13 cellular contexts compared by ENCODE assay signal in genomic region chr17:77808663-77809425, GRCh38.
DNase-seq lines count a peak whose midpoint lies in the region; ATAC-seq, FAIRE-seq and TF ChIP-seq lines count a peak whose summit lies in the region.
"Had no signal": no experiment of that assay in that cellular context is flagged by ENCODE, and none has a peak within 500 bp of the region (broad histone marks: within the 10 kb centered on the region; RNA-seq: fewer than 3 reads in every experiment).

No MANE protein-coding gene starts in this region.

- no peaks in the 10 kb centered on the region; the same call in none of the 2 replicates for H3K9me3 ChIP-seq in K562 (replicated peaks; ENCODE audit: control insufficient read depth, insufficient read depth, low read depth, low read length)
- no peaks in the 10 kb centered on the region for H3K9me3 ChIP-seq in right lobe of liver

- H3K4me3 ChIP-seq in K562 (no peak overlapping the region), right lobe of liver (no peak overlapping the region)

- no peak overlapping the region for H3K9ac ChIP-seq in K562 (ENCODE audit: insufficient read depth in 1 of 2, low read depth in 2 of 2, low read length in 2 of 2)

- no peak for TF ChIP-seq POLR2A in K562 (conservative IDR thresholded peaks at IDR 0.05)
- no peak for TF ChIP-seq POLR2A in right lobe of liver (IDR thresholded peaks at IDR 0.05)
- TF ChIP-seq POLR2A in erythroblast (IDR thresholded peaks at IDR 0.05; ENCODE audit: low read length) = no peak

- TF ChIP-seq EP300 in K562 (IDR thresholded peaks at IDR 0.05; ENCODE audit: low read length) = no peak

- no peak for TF ChIP-seq RAD21 in K562 (CRISPR knock-in tag; conservative IDR thresholded peaks at IDR 0.05 in 1 of 2, IDR thresholded peaks at IDR 0.05 in 1 of 2)

- no peak overlapping the region for H3K27ac ChIP-seq in K562 (ENCODE audit: extremely low read depth, low read depth, low read length)
- no peak overlapping the region for H3K27ac ChIP-seq in right lobe of liver

- 0 out of 2 replicates have a peak, but pooled peaks cover 3% of the 10 kb centered on the region for H4K20me1 ChIP-seq in K562 (replicated peaks; ENCODE audit: control insufficient read depth, insufficient read depth, low read length)

- H3K4me2 ChIP-seq in K562 (ENCODE audit: insufficient read depth, low read length) = no peak overlapping the region

- no TSS peak for BruUV-seq in K562 (replicated peaks; lab: Mats Ljungman, UMichigan)

- H3K79me2 ChIP-seq in K562 (ENCODE audit: control insufficient read depth, insufficient read depth, low read length) = no peaks in the 10 kb centered on the region

- peak; percentile 4 for DNase-seq in left cardiac atrium
- DNase-seq in Right ventricle myocardium inferior (ENCODE audit: missing footprints) = no peak
- no peak for DNase-seq in K562 (ENCODE audit: extremely low read depth in 1 of 4, low spot score in 3 of 4)
- DNase-seq in right lobe of liver = peak in 2 of 3 donors; percentile 6 to 19
- DNase-seq in erythroblast (lab: John Stamatoyannopoulos, UW) = no peak
- no peak for DNase-seq in KG1 (lab: John Stamatoyannopoulos, UW)
- no peak for DNase-seq in T-helper 9 cell
- DNase-seq: C1 segment of cervical spinal cord; Calu3; CD4-positive, alpha-beta T cell; DMS 273 treated with DMSO at 0.1 percent for 48 hours; H7 had no signal

- 2% methylated on average over 10 of the region's 10 CpGs for WGBS in K562 (ENCODE audit: insufficient coverage, low coverage, missing lambda C conversion rate)
- 71% methylated on average over 7 of the region's 10 CpGs for WGBS in right lobe of liver (ENCODE audit: insufficient coverage, low coverage, low lambda C conversion rate, missing lambda C conversion rate)

- no peak for FAIRE-seq in K562 (lab: Jason Lieb, UNC)
- FAIRE-seq: A204.1 had no signal

- in situ Hi-C loops in K562 (cut with MboI) = no loop called here

- ATAC-seq in left cardiac atrium (no peak), Right ventricle myocardium inferior (no peak), K562 (no peak), right lobe of liver (peak in 1 of 4 donors; percentile 27)

- peaks cover 23 to 46% of the 10 kb centered on the region in 2 experiments for H3K27me3 ChIP-seq in K562 (ENCODE audit: control insufficient read depth in 2 of 2, insufficient read depth in 2 of 2, low read length in 2 of 2)
- H3K27me3 ChIP-seq in right lobe of liver = no peaks in the 10 kb centered on the region

- H3K9me1 ChIP-seq in K562 (ENCODE audit: control insufficient read depth, insufficient read depth, low read length) = peaks cover 3% of the 10 kb centered on the region

- H2AFZ ChIP-seq in K562 (ENCODE audit: low read depth, low read length) = no peak overlapping the region

- POLR2A ChIA-PET in K562 (lab: Yijun Ruan, JAX) = no interaction called here

- H3K36me3 ChIP-seq in K562 (ENCODE audit: control insufficient read depth, insufficient read depth, low read length) = no peaks in the 10 kb centered on the region
- H3K36me3 ChIP-seq in right lobe of liver = no peaks in the 10 kb centered on the region

- no peak for TF ChIP-seq CTCF in K562 (IDR thresholded peaks at IDR 0.05 in 2 of 3, conservative IDR thresholded peaks at IDR 0.05 in 1 of 3; ENCODE audit: insufficient read depth in 2 of 3, low read depth in 1 of 3, low read length in 3 of 3)
- no peak for TF ChIP-seq CTCF in right lobe of liver (IDR thresholded peaks at IDR 0.05)

- intact Hi-C loops in left cardiac atrium (cut with DNase I) = no loop called here
- intact Hi-C loops in Right ventricle myocardium inferior (cut with DNase I) = no loop called here
- intact Hi-C loops in K562 (cut with micrococcal nuclease) = no loop called here
- intact Hi-C loops in right lobe of liver (cut with DNase I) = no loop called here

- CTCF ChIA-PET in K562 (lab: Yijun Ruan, JAX; ENCODE audit: low intra/inter-chr PET ratio) = interaction anchor here (0.6 kb wide), 1 partner anchor 29 kb away, joined by 3 read pairs; no protein-coding TSS in a partner anchor

- no peaks in the 10 kb centered on the region for H3K4me1 ChIP-seq in K562 (replicated peaks in 1 of 2; ENCODE audit: control insufficient read depth in 2 of 2, insufficient read depth in 2 of 2, low read length in 2 of 2)
- H3K4me1 ChIP-seq in right lobe of liver = no peaks in the 10 kb centered on the region

TF ChIP-seq in K562, 482 proteins besides CTCF, POLR2A, EP300 and RAD21:
- peak; percentile 73 for TF ChIP-seq RAD51 (IDR thresholded peaks at IDR 0.05; ENCODE audit: borderline replicate concordance, low read depth)
- TF ChIP-seq TFE3 (CRISPR knock-in tag; IDR thresholded peaks at IDR 0.05) = peak; percentile 91
- 0 out of 2 replicates have a peak, but pooled peaks have one; percentile 39 for TF ChIP-seq ZNF12 (CRISPR knock-in tag; IDR thresholded peaks at IDR 0.05)
- TF ChIP-seq USF2 (CRISPR knock-in tag; IDR thresholded peaks at IDR 0.05) = peak; percentile 52
- TF ChIP-seq TOE1 (IDR thresholded peaks at IDR 0.05; ENCODE audit: borderline replicate concordance) = peak; percentile 54; the same call in 1 of the 2 replicates
- TF ChIP-seq TOE1 (CRISPR knock-in tag; IDR thresholded peaks at IDR 0.05; ENCODE audit: borderline replicate concordance, low read depth) = no peak
- TF ChIP-seq PPARD (CRISPR knock-in tag; IDR thresholded peaks at IDR 0.05) = no peak
- no peak for TF ChIP-seq SRSF9 (IDR thresholded peaks at IDR 0.05; ENCODE audit: borderline replicate concordance, low read depth, low read length)
- peak; percentile 13; the same call in 1 of the 2 replicates for TF ChIP-seq USF1 (CRISPR knock-in tag; IDR thresholded peaks at IDR 0.05)
TF ChIP-seq in K562: peak in this region for 6.

Comparison
In these comparisons a context has a peak if more than half of its experiments do, and no peak if none do; other contexts are left out.
1. DNase-seq: peak in left cardiac atrium (single experiment) and right lobe of liver (2 of 3); none in Right ventricle myocardium inferior (single experiment), K562 (0 of 4), erythroblast (0 of 2), KG1 (single experiment) and T-helper 9 cell (single experiment).